In the genomic region with DNA sequence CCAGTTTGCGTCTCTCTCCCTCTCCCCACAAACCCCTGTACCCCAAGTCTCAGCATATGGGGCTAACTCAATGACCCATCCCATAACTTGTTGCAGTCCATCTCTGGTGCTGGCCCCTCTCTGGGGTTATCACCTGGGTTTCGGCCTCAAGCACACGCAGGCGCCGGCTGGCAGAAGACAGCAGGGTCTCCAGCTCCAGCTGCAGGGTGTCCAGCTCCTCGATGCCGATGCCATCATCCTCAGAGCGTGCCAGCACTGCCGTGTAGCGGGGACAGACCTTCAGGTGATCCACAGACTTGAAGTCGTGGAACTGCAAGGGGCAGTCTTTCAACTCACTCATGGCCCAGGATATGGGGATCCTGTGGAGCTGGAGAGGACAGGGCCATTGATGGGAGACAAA, we compare ENCODE assay signal across 12 cellular contexts. TPM values are rescaled to one million over a fixed set of nuclear protein-coding genes. Genes with fewer than 3 reads are reported as not detected.
DNase-seq lines count a peak whose midpoint lies in the region; ATAC-seq and TF ChIP-seq lines count a peak whose summit lies in the region.
"Had no signal": no experiment of that assay in that cellular context is flagged by ENCODE, and none has a peak within 500 bp of the region (broad histone marks: within the 10 kb centered on the region; RNA-seq: fewer than 3 reads in every experiment).

No MANE protein-coding gene starts in this region.

- H3K4me1 ChIP-seq in CD4-positive, alpha-beta memory T cell (ENCODE audit: insufficient read depth, low read length) = peaks cover 60% of the 10 kb centered on the region
- H3K4me1 ChIP-seq in mammary epithelial cell (ENCODE audit: insufficient read depth, low read length) = peaks cover 16% of the 10 kb centered on the region
- H3K4me1 ChIP-seq in neuronal stem cell (ENCODE audit: control insufficient read depth in 2 of 2, insufficient read depth in 1 of 2, low read depth in 1 of 2, low read length in 2 of 2) = peaks cover 7 to 9% of the 10 kb centered on the region in 2 donors

- H2BK120ac ChIP-seq in neuronal stem cell (ENCODE audit: low read depth, low read length) = no peak overlapping the region

- H2BK15ac ChIP-seq in neuronal stem cell (ENCODE audit: low read length) = no peak overlapping the region

- H3K79me2 ChIP-seq in mammary epithelial cell (ENCODE audit: insufficient read depth, low read length) = peaks cover 54% of the 10 kb centered on the region

- peak overlapping the region; percentile 6 to 99 (median 96) for H3K4me3 Mint-ChIP-seq in CD4-positive, alpha-beta memory T cell

- H4K20me1 ChIP-seq in mammary epithelial cell (ENCODE audit: insufficient read depth, low read length) = no peaks in the 10 kb centered on the region

- in situ Hi-C loops in mammary epithelial cell (cut with MboI; ENCODE audit: low sequenced_read_pairs in 2 of 2) = no loop called here

- H2AK5ac ChIP-seq in neuronal stem cell (ENCODE audit: low read depth, low read length) = no peak overlapping the region

- peak overlapping the region in 1 of 2 donors; percentile 91 for H3K4me3 ChIP-seq in CD4-positive, alpha-beta memory T cell (ENCODE audit: low read length in 2 of 2)
- H3K4me3 ChIP-seq in mammary epithelial cell (replicated peaks in 1 of 3; ENCODE audit: insufficient read depth in 1 of 3, low read depth in 2 of 3, low read length in 3 of 3) = peak overlapping the region in 1 of 3 experiments; percentile 80
- no peak overlapping the region for H3K4me3 ChIP-seq in neuronal stem cell (ENCODE audit: low read length in 2 of 2)

- H3K27ac Mint-ChIP-seq in CD4-positive, alpha-beta memory T cell = peak overlapping the region; percentile 58 to 99 (median 98)

- CTCF ChIA-PET in CD4-positive, alpha-beta memory T cell (lab: Charles Lee; ENCODE audit: partially characterized antibody) = interaction anchor here (1.3 to 1.7 kb wide), 2 partner anchors 64 to 142 kb away, joined by 4 to 6 read pairs; a partner anchor contains a TSS
- CTCF ChIA-PET in mammary epithelial cell (lab: Charles Lee; ENCODE audit: low non-redundant PET) = no interaction called here

- BruUV-seq in mammary epithelial cell (replicated peaks; lab: Mats Ljungman, UMichigan) = no TSS peak

- intact Hi-C loops in CD4-positive, alpha-beta memory T cell (cut with micrococcal nuclease) = no loop called here
- intact Hi-C loops in mammary epithelial cell (cut with micrococcal nuclease) = loop anchor here (5.0 kb wide), 1 partner anchor 74 kb away; no protein-coding TSS in a partner anchor

- no peak overlapping the region for H4K8ac ChIP-seq in neuronal stem cell (ENCODE audit: low read depth, low read length)

- H3K4ac ChIP-seq in neuronal stem cell (ENCODE audit: low read length) = no peak overlapping the region

- H3K9me3 ChIP-seq in CD4-positive, alpha-beta memory T cell (ENCODE audit: control insufficient read depth in 1 of 2, low read length in 2 of 2) = no peaks in the 10 kb centered on the region
- H3K9me3 ChIP-seq in KOPT-K1 (ENCODE audit: insufficient read depth, low read length, poor library complexity, severe bottlenecking) (no peaks in the 10 kb centered on the region), mammary epithelial cell (replicated peaks; ENCODE audit: insufficient read depth, low read length) (no peaks in the 10 kb centered on the region), neuronal stem cell (replicated peaks in 1 of 2; ENCODE audit: control insufficient read depth in 2 of 2, insufficient read depth in 1 of 2, low read depth in 1 of 2, low read length in 2 of 2) (no peaks in the 10 kb centered on the region)

- dilution Hi-C loops in mammary epithelial cell (cut with HindIII; ENCODE audit: low sequenced_read_pairs) = no loop called here

- H3K79me1 ChIP-seq in neuronal stem cell (ENCODE audit: low read depth, low read length) = peaks cover 2% of the 10 kb centered on the region

- no peak overlapping the region for H3K23ac ChIP-seq in neuronal stem cell (ENCODE audit: low read depth, low read length, poor library complexity)

- no peak overlapping the region for H3K14ac ChIP-seq in neuronal stem cell (ENCODE audit: low read length)

- no peak for TF ChIP-seq CTCF in mammary epithelial cell (conservative IDR thresholded peaks at IDR 0.05 in 1 of 2, IDR thresholded peaks at IDR 0.05 in 1 of 2; ENCODE audit: extremely low read depth in 1 of 2, insufficient read depth in 1 of 2, low read depth in 1 of 2, low read length in 2 of 2)

- H2AFZ ChIP-seq in mammary epithelial cell (ENCODE audit: low read depth, low read length) (no peak overlapping the region), neuronal stem cell (ENCODE audit: low read length) (no peak overlapping the region)

- 79% methylated on average over 9 of the region's 11 CpGs for WGBS in mammary epithelial cell (ENCODE audit: low coverage, missing lambda C conversion rate)
- no CpG with 5 or more reads among the region's 11 CpGs for WGBS in neuronal stem cell (ENCODE audit: extremely low coverage in 2 of 2, insufficient read length in 2 of 2, insufficient replicate concordance in 1 of 2), 2 donors

- no peak overlapping the region for H3K18ac ChIP-seq in neuronal stem cell (ENCODE audit: low read length)

- ATAC-seq in HG03457 (IDR thresholded peaks at IDR 0.05; ENCODE audit: unreplicated experiment) = no peak
- ATAC-seq in GM18519 (IDR thresholded peaks at IDR 0.05; ENCODE audit: low FRiP score, unreplicated experiment) = no peak

- H2BK5ac ChIP-seq in neuronal stem cell (ENCODE audit: low read length) = no peak overlapping the region

- DNase-seq in CD4-positive, alpha-beta memory T cell = peak in 1 of 5 donors; percentile 37
- DNase-seq in mammary epithelial cell = no peak
- no peak for DNase-seq in neuronal stem cell (ENCODE audit: low spot score)
- DNase-seq in SKM-1 treated with dmso at 0.1 percent for 144 hours (lab: John Stamatoyannopoulos, UW; ENCODE audit: unreplicated experiment) = no peak
- no peak for DNase-seq in stimulated activated CD4-positive, alpha-beta T cell treated with anti-CD3 and anti-CD28 coated beads, Interleukin-4, amount 100 ng/mL, for 1 hour
- DNase-seq: cortex of kidney; GF-D8; NCI-H524 treated with DMSO at 0.1 percent for 48 hours; stimulated activated CD4-positive, alpha-beta T cell treated with anti-CD3 and anti-CD28 coated beads, Interleukin-2, amount 100 ng/mL, for 24 hours had no signal

- POLR2A ChIA-PET in CD4-positive, alpha-beta memory T cell (lab: Charles Lee; ENCODE audit: partially characterized antibody) = interaction anchor here (1.1 to 3.1 kb wide), 6 partner anchors 9 to 59 kb away, joined by 3 to 38 read pairs (median 7); a partner anchor contains a TSS

- H3K4me1 Mint-ChIP-seq in CD4-positive, alpha-beta memory T cell = peaks cover 42 to 77% (median 55%) of the 10 kb centered on the region in 4 donors

- no peak overlapping the region for H4K91ac ChIP-seq in neuronal stem cell (ENCODE audit: low read depth, low read length, poor library complexity)

- H3K27me3 ChIP-seq in CD4-positive, alpha-beta memory T cell (ENCODE audit: insufficient read depth, low read length) = no peaks in the 10 kb centered on the region
- no peaks in the 10 kb centered on the region for H3K27me3 ChIP-seq in mammary epithelial cell (ENCODE audit: insufficient read depth, low read length)
- H3K27me3 ChIP-seq in neuronal stem cell (ENCODE audit: control insufficient read depth in 3 of 3, insufficient read depth in 3 of 3, low read depth in 1 of 3, low read length in 3 of 3) = no peaks in the 10 kb centered on the region

- H3K36me3 Mint-ChIP-seq in CD4-positive, alpha-beta memory T cell = peaks cover 41 to 64% of the 10 kb centered on the region in 2 donors

- H3K27ac ChIP-seq in CD4-positive, alpha-beta memory T cell (ENCODE audit: low read depth, low read length) = no peak overlapping the region
- peak overlapping the region; percentile 93 for H3K27ac ChIP-seq in KOPT-K1 (ENCODE audit: low read depth, low read length, poor library complexity, severe bottlenecking)
- H3K27ac ChIP-seq in mammary epithelial cell (ENCODE audit: insufficient read depth, low read depth, low read length) = no peak overlapping the region
- no peak overlapping the region for H3K27ac ChIP-seq in neuronal stem cell (replicated peaks; ENCODE audit: low read length)

- no peak overlapping the region for H2BK12ac ChIP-seq in neuronal stem cell (ENCODE audit: low read length)

- peak overlapping the region; percentile 81 for H3K4me2 ChIP-seq in mammary epithelial cell (ENCODE audit: insufficient read depth, low read depth, low read length)
- no peak overlapping the region for H3K4me2 ChIP-seq in neuronal stem cell (ENCODE audit: insufficient read depth, low read length, poor library complexity, severe bottlenecking)

- no peaks in the 10 kb centered on the region for H3K27me3 Mint-ChIP-seq in CD4-positive, alpha-beta memory T cell

- H3K36me3 ChIP-seq in CD4-positive, alpha-beta memory T cell (ENCODE audit: insufficient read depth, low read length) = peaks cover 22% of the 10 kb centered on the region
- H3K36me3 ChIP-seq in KOPT-K1 (ENCODE audit: insufficient read depth, low read length) (peaks cover 56% of the 10 kb centered on the region), mammary epithelial cell (ENCODE audit: insufficient read depth, low read length) (peaks cover 11% of the 10 kb centered on the region), neuronal stem cell (replicated peaks in 1 of 2; ENCODE audit: control insufficient read depth in 2 of 2, insufficient read depth in 2 of 2, low read length in 2 of 2) (peaks cover 31 to 69% of the 10 kb centered on the region in 2 donors)

- no peaks in the 10 kb centered on the region for H3K9me3 Mint-ChIP-seq in CD4-positive, alpha-beta memory T cell

- peak overlapping the region; percentile 92 for H3K9ac ChIP-seq in mammary epithelial cell (ENCODE audit: insufficient read depth, low read length)
- peak overlapping the region; percentile 24 for H3K9ac ChIP-seq in neuronal stem cell (ENCODE audit: low read depth, low read length, poor library complexity)

RNA-seq across cellular contexts. Expression of a gene that starts 1.1 kb away (rescaled TPM):
- total RNA-seq in CD4-positive, alpha-beta memory T cell = 10 to 100 TPM; 37.6 to 41.4 TPM
- 10 to 100 TPM; 35.3 to 54.6 TPM for polyA plus RNA-seq in CD4-positive, alpha-beta memory T cell
- 10 to 100 TPM; 57.5 to 75.5 TPM for total RNA-seq in mammary epithelial cell
- polyA plus RNA-seq in mammary epithelial cell = 47.0 TPM
- polyA minus RNA-seq in mammary epithelial cell = 54.3 TPM
- polyA plus RNA-seq in neuronal stem cell (2013, experiment 1 of 2) = 66.2 TPM
- 65.3 TPM for polyA plus RNA-seq in neuronal stem cell (2013, experiment 2 of 2)

RNA-seq across cellular contexts. Expression of a gene that starts 1.8 kb away (rescaled TPM):
- total RNA-seq in CD4-positive, alpha-beta memory T cell = 100 to 1,000 TPM; 164 to 168 TPM
- 100 to 1,000 TPM; 235 to 287 TPM for polyA plus RNA-seq in CD4-positive, alpha-beta memory T cell
- total RNA-seq in mammary epithelial cell = 100 to 1,000 TPM; 135 to 202 TPM
- 267 TPM for polyA plus RNA-seq in mammary epithelial cell
- 174 TPM for polyA minus RNA-seq in mammary epithelial cell
- polyA plus RNA-seq in neuronal stem cell (2013, experiment 1 of 2) = 49.1 TPM
- 46.8 TPM for polyA plus RNA-seq in neuronal stem cell (2013, experiment 2 of 2)

RNA-seq across cellular contexts. Expression of a gene that starts 18.9 kb away (rescaled TPM):
- 10 to 100 TPM; 81.4 to 91.7 TPM for total RNA-seq in CD4-positive, alpha-beta memory T cell
- polyA plus RNA-seq in CD4-positive, alpha-beta memory T cell = 1 to 10 TPM; 3.0 to 5.9 TPM
- 10 to 100 TPM; 15.8 to 33.3 TPM for total RNA-seq in mammary epithelial cell
- polyA plus RNA-seq in mammary epithelial cell = 6.9 TPM
- 1.2 TPM for polyA minus RNA-seq in mammary epithelial cell
- 18.1 TPM for polyA plus RNA-seq in neuronal stem cell (2013, experiment 1 of 2)
- 16.9 TPM for polyA plus RNA-seq in neuronal stem cell (2013, experiment 2 of 2)

RNA-seq across cellular contexts. Expression of a gene that starts 21.4 kb away (rescaled TPM):
- total RNA-seq in CD4-positive, alpha-beta memory T cell = 1 to 10 TPM; 2.1 to 2.6 TPM
- polyA plus RNA-seq in CD4-positive, alpha-beta memory T cell = 1 to 10 TPM; 3.5 to 5.8 TPM
- 1 to 10 TPM in 1 of 2 donors, under 1 TPM in 1; 0.50 to 2.3 TPM for total RNA-seq in mammary epithelial cell
- 2.4 TPM for polyA plus RNA-seq in mammary epithelial cell
- not detected for polyA minus RNA-seq in mammary epithelial cell
- polyA plus RNA-seq in neuronal stem cell (2013, experiment 1 of 2) = 15.0 TPM
- polyA plus RNA-seq in neuronal stem cell (2013, experiment 2 of 2) = 14.5 TPM

RNA-seq across cellular contexts. Expression of a gene that starts 41.4 kb away (rescaled TPM):
- total RNA-seq in CD4-positive, alpha-beta memory T cell = 10 to 100 TPM; 40.4 to 46.9 TPM
- polyA plus RNA-seq in CD4-positive, alpha-beta memory T cell = 10 to 100 TPM; 29.2 to 31.5 TPM
- total RNA-seq in mammary epithelial cell = 10 to 100 TPM; 17.5 to 19.2 TPM
- 18.0 TPM for polyA plus RNA-seq in mammary epithelial cell
- polyA minus RNA-seq in mammary epithelial cell = 14.3 TPM
- 24.0 TPM for polyA plus RNA-seq in neuronal stem cell (2013, experiment 1 of 2)
- 27.1 TPM for polyA plus RNA-seq in neuronal stem cell (2013, experiment 2 of 2)
